Comparison of ENCODE assay signal across 20 cellular contexts in genomic region chr16:31377210-31377903, GRCh38. TPM values are rescaled to one million over a fixed set of nuclear protein-coding genes. Genes with fewer than 3 reads are reported as not detected.
"Had no signal": no experiment of that assay in that cellular context is flagged by ENCODE, and none has a peak within 500 bp of the region (broad histone marks: within the 10 kb centered on the region; RNA-seq: fewer than 3 reads in every experiment).

No MANE protein-coding gene starts in this region.

- H3K36me3 ChIP-seq: ascending aorta, gastrocnemius medialis, lower lobe of right lung, sigmoid colon, tibial artery, uterus had no signal

- H3K9me3 Mint-ChIP-seq: mesothelial cell of epicardium had no signal

- H3K27ac ChIP-seq: ascending aorta, gastrocnemius medialis, heart right ventricle, lower lobe of right lung, parathyroid adenoma, sigmoid colon, tibial artery, uterus had no signal

- H3K36me3 Mint-ChIP-seq: mesothelial cell of epicardium had no signal

- DNase-seq: activated CD4-positive, alpha-beta T cell treated with anti-CD3 and anti-CD28 coated beads, Interleukin-2, amount 50 U/mL, for 48 hours; activated naive CD4-positive, alpha-beta T cell treated with Interleukin-2 at 50 U/mL for 16 hours; endodermal cell; gastrocnemius medialis; heart right ventricle; left colon; lower lobe of right lung; sigmoid colon; stimulated activated CD4-positive, alpha-beta T cell treated with anti-CD3 and anti-CD28 coated beads, Interleukin-12 subunit alpha, Interleukin-12 subunit beta, amount 100 ng/mL, for 4 hours; stimulated activated naive B cell treated with anti-CD40 and anti-IgM and Interleukin-4, amounts not matched to agents 10 μg/mL and 1 μg/mL and 100 μg/mL, for 72 hours; SW 1271; tibial artery; uterus had no signal

- H3K9me3 ChIP-seq: ascending aorta, lower lobe of right lung, uterus had no signal

- H3K4me1 ChIP-seq: ascending aorta, gastrocnemius medialis, lower lobe of right lung, parathyroid adenoma, sigmoid colon, tibial artery, uterus had no signal

- H3K4me3 ChIP-seq: ascending aorta, gastrocnemius medialis, heart right ventricle, lower lobe of right lung, sigmoid colon, tibial artery, uterus had no signal

- H3K4me3 Mint-ChIP-seq: endodermal cell; mesothelial cell of epicardium; stimulated activated naive B cell treated with anti-CD40 and anti-IgM and Interleukin-4, amounts not matched to agents 10 μg/mL and 1 μg/mL and 100 μg/mL, for 72 hours had no signal

- H3K27ac Mint-ChIP-seq: endodermal cell; mesothelial cell of epicardium; stimulated activated naive B cell treated with anti-CD40 and anti-IgM and Interleukin-4, amounts not matched to agents 10 μg/mL and 1 μg/mL and 100 μg/mL, for 72 hours had no signal

- H3K4me1 Mint-ChIP-seq: endodermal cell, mesothelial cell of epicardium had no signal

- H3K27me3 ChIP-seq: ascending aorta, gastrocnemius medialis, uterus had no signal

- ATAC-seq: gastrocnemius medialis; heart right ventricle; stimulated activated naive B cell treated with anti-CD40 and anti-IgM and Interleukin-4, amounts not matched to agents 10 μg/mL and 1 μg/mL and 100 μg/mL, for 72 hours had no signal

RNA-seq across cellular contexts. Expression of gene ITGAD, which starts 15.8 kb away (rescaled TPM):
- total RNA-seq: ascending aorta, dermis microvascular lymphatic vessel endothelial cell, endodermal cell, epithelial cell of proximal tubule, gastrocnemius medialis, mesothelial cell of epicardium, myocyte, sigmoid colon had no signal

RNA-seq across cellular contexts. Expression of gene ITGAX, which starts 22.4 kb away (rescaled TPM):
- total RNA-seq: mesothelial cell of epicardium had no signal

RNA-seq across cellular contexts. Expression of gene COX6A2, which starts 50.8 kb away (rescaled TPM):
- total RNA-seq: ascending aorta, dermis microvascular lymphatic vessel endothelial cell, endodermal cell, epithelial cell of proximal tubule, left colon, lower lobe of right lung, mesothelial cell of epicardium, sigmoid colon, subcutaneous adipose tissue, uterus had no signal
